Comparison of ENCODE assay signal across 8 cellular contexts in the genomic region with DNA sequence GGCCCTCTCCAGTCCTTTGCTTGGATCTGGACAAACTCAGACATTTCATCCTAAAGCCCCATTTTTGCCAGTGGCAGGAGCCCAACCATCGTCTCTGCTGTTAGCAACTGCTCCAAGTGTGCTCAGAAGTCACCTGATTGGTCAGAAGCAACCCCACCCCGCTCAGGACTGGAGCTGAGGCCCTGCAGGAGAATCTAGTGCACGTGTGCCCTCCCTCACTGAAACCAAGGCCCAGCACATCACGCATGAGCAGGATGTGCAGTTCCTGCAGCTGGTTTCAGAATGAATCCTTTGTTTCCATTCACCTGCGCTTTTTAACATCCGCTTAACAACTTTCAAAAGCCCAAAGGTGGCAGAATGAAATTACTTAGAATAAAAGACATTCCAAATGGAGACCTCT.
DNase-seq lines count a peak whose midpoint lies in the region; ATAC-seq and TF ChIP-seq lines count a peak whose summit lies in the region.

No MANE protein-coding gene starts in this region.

- H3K27me3 ChIP-seq in Karpas-422 (ENCODE audit: low read length), result no peaks in the 10 kb centered on the region
- no peaks in the 10 kb centered on the region for H3K27me3 ChIP-seq in endodermal cell (ENCODE audit: control insufficient read depth, insufficient read depth, low read length, poor library complexity, severe bottlenecking)
- no peaks in the 10 kb centered on the region for H3K27me3 ChIP-seq in transverse colon
- no peaks in the 10 kb centered on the region for H3K27me3 ChIP-seq in upper lobe of left lung

- H3K4me1 ChIP-seq in Karpas-422 (ENCODE audit: low read length) (peaks cover 13% of the 10 kb centered on the region), endodermal cell (ENCODE audit: control insufficient read depth, insufficient read depth, low read length) (peaks cover 22% of the 10 kb centered on the region), transverse colon (peaks cover 0 to 4% (median 0%) of the 10 kb centered on the region in 4 donors), upper lobe of left lung (peaks cover 0 to 11% (median 4%) of the 10 kb centered on the region in 4 donors)

- DNase-seq in GM13976 (ENCODE audit: low spot score), result peak; percentile 77
- DNase-seq in Karpas-422, result peak; percentile 56
- DNase-seq in endodermal cell, result peak; percentile 63
- peak; percentile 36 for DNase-seq in transverse colon
- DNase-seq in upper lobe of left lung, result no peak
- no peak for DNase-seq in G401 (ENCODE audit: low spot score)
- no peak for DNase-seq in DMS53 (lab: John Stamatoyannopoulos, UW)

- H3K9ac ChIP-seq in Karpas-422 (ENCODE audit: low read length) (no peak overlapping the region), endodermal cell (ENCODE audit: extremely low read depth, low read length, poor library complexity, severe bottlenecking) (no peak overlapping the region)

- TF ChIP-seq POLR2A in transverse colon (IDR thresholded peaks at IDR 0.05) (no peak), upper lobe of left lung (IDR thresholded peaks at IDR 0.05) (no peak)

- ATAC-seq in GM21723 (IDR thresholded peaks at IDR 0.05; ENCODE audit: unreplicated experiment) (peak; percentile 96), upper lobe of left lung (ENCODE audit: low FRiP score in 2 of 2) (no peak)

- 87 to 90% methylated on average over 5 to 6 of the region's 6 CpGs for WGBS in endodermal cell (ENCODE audit: insufficient coverage in 1 of 2, insufficient read length in 1 of 2), 2 experiments
- 37 to 64% methylated on average over 4 to 6 of the region's 6 CpGs for WGBS in transverse colon (ENCODE audit: low coverage in 1 of 2), 2 donors
- 52 to 71% methylated on average over 6 of the region's 6 CpGs for whole genome bisulfite sequencing in upper lobe of left lung, 2 donors

- H3K27ac ChIP-seq in Karpas-422 (ENCODE audit: low read length) (no peak overlapping the region), endodermal cell (ENCODE audit: low read depth, low read length) (no peak overlapping the region), transverse colon (no peak overlapping the region), upper lobe of left lung (no peak overlapping the region)

- no peaks in the 10 kb centered on the region for H3K36me3 Mint-ChIP-seq in endodermal cell (ENCODE audit: low read depth)

- H3K4me1 Mint-ChIP-seq in endodermal cell, result peaks cover 24% of the 10 kb centered on the region

- H3K9me3 ChIP-seq in Karpas-422 (ENCODE audit: low read length) (no peaks in the 10 kb centered on the region), endodermal cell (ENCODE audit: control insufficient read depth, low read length) (no peaks in the 10 kb centered on the region), transverse colon (no peaks in the 10 kb centered on the region), upper lobe of left lung (no peaks in the 10 kb centered on the region)

- H3K4me3 ChIP-seq in Karpas-422 (ENCODE audit: low read length) (no peak overlapping the region), endodermal cell (ENCODE audit: low read length) (no peak overlapping the region), transverse colon (no peak overlapping the region), upper lobe of left lung (no peak overlapping the region)

- H3K9me3 Mint-ChIP-seq in endodermal cell, result no peaks in the 10 kb centered on the region

- no peak overlapping the region for H3K4me3 Mint-ChIP-seq in endodermal cell

- TF ChIP-seq EP300 in transverse colon (IDR thresholded peaks at IDR 0.05; ENCODE audit: low read depth) (no peak), upper lobe of left lung (IDR thresholded peaks at IDR 0.05) (no peak)

- peaks cover 2% of the 10 kb centered on the region for H3K27me3 Mint-ChIP-seq in endodermal cell (ENCODE audit: insufficient read depth)

- intact Hi-C loops in transverse colon (cut with DNase I; ENCODE audit: low total_unique reads), result no loop called here

- H2AFZ ChIP-seq in Karpas-422 (ENCODE audit: low read length), result no peak overlapping the region

- H3K9me2 ChIP-seq in Karpas-422 (replicated peaks; ENCODE audit: insufficient read depth, low read length), result no peaks in the 10 kb centered on the region

- in situ Hi-C loops in GM13976 (cut with MboI; ENCODE audit: low sequenced_read_pairs, unreplicated experiment), result no loop called here
- in situ Hi-C loops in transverse colon (cut with MboI; ENCODE audit: low pct_ligation_motif_present in 1 of 4, low pct_unique_long_range_greater_than_20kb in 1 of 4, low sequenced_read_pairs in 3 of 4), result no loop called here
- in situ Hi-C loops in G401 (cut with HindIII; ENCODE audit: low sequenced_read_pairs), result no loop called here

- H3K36me3 ChIP-seq in Karpas-422 (ENCODE audit: insufficient read depth, low read length) (no peaks in the 10 kb centered on the region), endodermal cell (ENCODE audit: control insufficient read depth, insufficient read depth, low read length) (no peaks in the 10 kb centered on the region), transverse colon (no peaks in the 10 kb centered on the region), upper lobe of left lung (no peaks in the 10 kb centered on the region)

- no peak for TF ChIP-seq CTCF in GM13976 (IDR thresholded peaks at IDR 0.05; ENCODE audit: borderline replicate concordance, control extremely low read depth, extremely low read depth, insufficient read depth, missing control alignments)
- TF ChIP-seq CTCF in endodermal cell (conservative IDR thresholded peaks at IDR 0.05), result no peak
- no peak for TF ChIP-seq CTCF in transverse colon (IDR thresholded peaks at IDR 0.05)
- TF ChIP-seq CTCF in upper lobe of left lung (IDR thresholded peaks at IDR 0.05), result no peak

- H3K79me2 ChIP-seq in Karpas-422 (ENCODE audit: low read length), result no peaks in the 10 kb centered on the region

- no peaks in the 10 kb centered on the region for H4K20me1 ChIP-seq in Karpas-422 (ENCODE audit: insufficient read depth, low read depth, low read length)

- H3K4me2 ChIP-seq in Karpas-422 (ENCODE audit: low read depth, low read length, poor library complexity, severe bottlenecking), result no peak overlapping the region

- H3K27ac Mint-ChIP-seq in endodermal cell, result no peak overlapping the region

Comparison
In these comparisons a context has a peak if more than half of its experiments do, and no peak if none do; other contexts are left out.
1. DNase-seq: peak in GM13976 (single experiment), Karpas-422 (single experiment), endodermal cell (single experiment) and transverse colon (single experiment); none in upper lobe of left lung (0 of 2), G401 (single experiment) and DMS53 (single experiment).